In the genomic region with DNA sequence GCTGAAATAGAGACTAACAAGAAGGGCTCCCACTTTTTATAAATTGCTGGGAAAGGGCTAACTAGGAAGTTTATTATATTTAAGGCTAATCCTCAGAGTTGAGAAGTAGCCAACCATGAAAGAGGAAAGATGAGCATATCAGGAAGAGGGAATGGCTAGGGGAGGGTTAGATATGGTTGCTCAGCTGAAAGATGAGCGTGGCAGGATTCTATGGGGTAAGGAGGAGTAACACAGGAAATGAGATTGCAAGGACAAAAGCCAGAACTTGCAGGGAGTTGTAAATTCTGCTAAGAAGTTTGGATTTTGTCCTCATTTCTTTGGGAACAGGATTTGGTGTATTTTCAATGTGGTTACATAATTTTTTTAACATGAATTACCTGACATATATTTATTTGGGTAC, we compare ENCODE assay signal across 14 cellular contexts.
"Had no signal": no experiment of that assay in that cellular context is flagged by ENCODE, and none has a peak within 500 bp of the region (broad histone marks: within the 10 kb centered on the region; RNA-seq: fewer than 3 reads in every experiment).

No MANE protein-coding gene starts in this region.

- H3K27ac ChIP-seq: psoas muscle, right lobe of liver, testis, upper lobe of left lung had no signal

- ATAC-seq: activated CD8-positive, alpha-beta memory T cell treated with anti-CD3 and anti-CD28 coated beads, Interleukin-2, amount 10 ng/mL, durations not matched to agents 7 days and 5 days; natural killer cell treated with Interleukin-12 subunit alpha and Interleukin-12 subunit beta and Interleukin-15 and Interleukin-18, amount 100 ng/mL, for 72 hours; psoas muscle; right lobe of liver; stimulated activated naive CD8-positive, alpha-beta T cell treated with anti-CD3 and anti-CD28 coated beads, Interleukin-15, amount 100 ng/mL, for 72 hours had no signal

- H3K9me3 ChIP-seq: psoas muscle, right lobe of liver, testis, upper lobe of left lung had no signal

- DNase-seq: activated CD4-positive, alpha-beta memory T cell treated with anti-CD3 and anti-CD28 coated beads for 36 hours; activated CD8-positive, alpha-beta memory T cell treated with anti-CD3 and anti-CD28 coated beads, Interleukin-2, amount 10 ng/mL, durations not matched to agents 7 days and 5 days; activated naive CD4-positive, alpha-beta T cell treated with anti-CD3 and anti-CD28 coated beads, Interleukin-2, amount 10 ng/mL, durations not matched to agents 7 days and 5 days; activated T-cell treated with anti-CD3 and anti-CD28 coated beads, Interleukin-2, amount 50 U/mL, for 24 hours; cortex of kidney; effector memory CD4-positive, alpha-beta T cell; hypothalamus; psoas muscle; right lobe of liver; stimulated activated naive CD8-positive, alpha-beta T cell treated with anti-CD3 and anti-CD28 coated beads, Interleukin-15, amount 100 ng/mL, for 72 hours; SW 1271; testis; upper lobe of left lung had no signal

- H3K36me3 ChIP-seq: right lobe of liver, upper lobe of left lung had no signal

- H3K4me3 Mint-ChIP-seq: activated CD4-positive, alpha-beta memory T cell treated with anti-CD3 and anti-CD28 coated beads for 36 hours; activated CD8-positive, alpha-beta memory T cell treated with anti-CD3 and anti-CD28 coated beads, Interleukin-2, amount 10 ng/mL, durations not matched to agents 7 days and 5 days; activated naive CD4-positive, alpha-beta T cell treated with anti-CD3 and anti-CD28 coated beads, Interleukin-2, amount 10 ng/mL, durations not matched to agents 7 days and 5 days; activated T-cell treated with anti-CD3 and anti-CD28 coated beads, Interleukin-2, amount 50 U/mL, for 24 hours; natural killer cell treated with Interleukin-12 subunit alpha and Interleukin-12 subunit beta and Interleukin-15 and Interleukin-18, amount 100 ng/mL, for 72 hours; stimulated activated naive CD8-positive, alpha-beta T cell treated with anti-CD3 and anti-CD28 coated beads, Interleukin-15, amount 100 ng/mL, for 72 hours had no signal

- H3K9me3 Mint-ChIP-seq: activated CD4-positive, alpha-beta memory T cell treated with anti-CD3 and anti-CD28 coated beads for 36 hours; activated naive CD4-positive, alpha-beta T cell treated with anti-CD3 and anti-CD28 coated beads, Interleukin-2, amount 10 ng/mL, durations not matched to agents 7 days and 5 days; activated T-cell treated with anti-CD3 and anti-CD28 coated beads, Interleukin-2, amount 50 U/mL, for 24 hours; stimulated activated naive CD8-positive, alpha-beta T cell treated with anti-CD3 and anti-CD28 coated beads, Interleukin-15, amount 100 ng/mL, for 72 hours had no signal

- H3K36me3 Mint-ChIP-seq: activated CD4-positive, alpha-beta memory T cell treated with anti-CD3 and anti-CD28 coated beads for 36 hours; activated CD8-positive, alpha-beta memory T cell treated with anti-CD3 and anti-CD28 coated beads, Interleukin-2, amount 10 ng/mL, durations not matched to agents 7 days and 5 days; activated naive CD4-positive, alpha-beta T cell treated with anti-CD3 and anti-CD28 coated beads, Interleukin-2, amount 10 ng/mL, durations not matched to agents 7 days and 5 days; natural killer cell treated with Interleukin-12 subunit alpha and Interleukin-12 subunit beta and Interleukin-15 and Interleukin-18, amount 100 ng/mL, for 72 hours had no signal

- H3K27ac Mint-ChIP-seq: activated CD4-positive, alpha-beta memory T cell treated with anti-CD3 and anti-CD28 coated beads for 36 hours; activated CD8-positive, alpha-beta memory T cell treated with anti-CD3 and anti-CD28 coated beads, Interleukin-2, amount 10 ng/mL, durations not matched to agents 7 days and 5 days; activated naive CD4-positive, alpha-beta T cell treated with anti-CD3 and anti-CD28 coated beads, Interleukin-2, amount 10 ng/mL, durations not matched to agents 7 days and 5 days; activated T-cell treated with anti-CD3 and anti-CD28 coated beads, Interleukin-2, amount 50 U/mL, for 24 hours; natural killer cell treated with Interleukin-12 subunit alpha and Interleukin-12 subunit beta and Interleukin-15 and Interleukin-18, amount 100 ng/mL, for 72 hours; stimulated activated naive CD8-positive, alpha-beta T cell treated with anti-CD3 and anti-CD28 coated beads, Interleukin-15, amount 100 ng/mL, for 72 hours had no signal

- H3K4me1 Mint-ChIP-seq: activated CD8-positive, alpha-beta memory T cell treated with anti-CD3 and anti-CD28 coated beads, Interleukin-2, amount 10 ng/mL, durations not matched to agents 7 days and 5 days; activated naive CD4-positive, alpha-beta T cell treated with anti-CD3 and anti-CD28 coated beads, Interleukin-2, amount 10 ng/mL, durations not matched to agents 7 days and 5 days; stimulated activated naive CD8-positive, alpha-beta T cell treated with anti-CD3 and anti-CD28 coated beads, Interleukin-15, amount 100 ng/mL, for 72 hours had no signal

- H3K4me1 ChIP-seq: psoas muscle, right lobe of liver, testis, upper lobe of left lung had no signal

- H3K27me3 ChIP-seq: right lobe of liver, testis, upper lobe of left lung had no signal

- H3K27me3 Mint-ChIP-seq: activated CD4-positive, alpha-beta memory T cell treated with anti-CD3 and anti-CD28 coated beads for 36 hours; activated CD8-positive, alpha-beta memory T cell treated with anti-CD3 and anti-CD28 coated beads, Interleukin-2, amount 10 ng/mL, durations not matched to agents 7 days and 5 days; activated naive CD4-positive, alpha-beta T cell treated with anti-CD3 and anti-CD28 coated beads, Interleukin-2, amount 10 ng/mL, durations not matched to agents 7 days and 5 days; activated T-cell treated with anti-CD3 and anti-CD28 coated beads, Interleukin-2, amount 50 U/mL, for 24 hours; stimulated activated naive CD8-positive, alpha-beta T cell treated with anti-CD3 and anti-CD28 coated beads, Interleukin-15, amount 100 ng/mL, for 72 hours had no signal

- H3K4me3 ChIP-seq: psoas muscle, right lobe of liver, testis, upper lobe of left lung had no signal
